In genomic region chr19:11767633-11768133, GRCh38 we compare ENCODE assay signal across 8 cellular contexts. TPM values are rescaled to one million over a fixed set of nuclear protein-coding genes. Genes with fewer than 3 reads are reported as not detected.
A peak's percentile ranks its signal among the peaks of the same experiment; 100 is the strongest.
DNase-seq lines count a peak whose midpoint lies in the region; ATAC-seq, FAIRE-seq and TF ChIP-seq lines count a peak whose summit lies in the region.

No MANE protein-coding gene starts in this region.

- H3K27me3 ChIP-seq in brain microvascular endothelial cell (replicated peaks) (no peaks in the 10 kb centered on the region), small intestine (ENCODE audit: control insufficient read depth in 2 of 2, insufficient read depth in 2 of 2, low read length in 2 of 2) (no peaks in the 10 kb centered on the region)

- peak; percentile 44 for ATAC-seq in HG02759 (IDR thresholded peaks at IDR 0.05; ENCODE audit: unreplicated experiment)
- no peak for ATAC-seq in omental fat pad (ENCODE audit: low FRiP score)

- H3K4me3 ChIP-seq in GM12865 (ENCODE audit: low read depth, low read length) (peak overlapping the region; percentile 77), brain microvascular endothelial cell (ENCODE audit: low read depth, low read length) (peak overlapping the region; percentile 91), small intestine (ENCODE audit: low read depth in 1 of 2, low read length in 2 of 2) (peak overlapping the region; percentile 70 to 72)

- H3K9me3 ChIP-seq in small intestine (ENCODE audit: control insufficient read depth, low read depth): no peaks in the 10 kb centered on the region

- H3K4me1 ChIP-seq in small intestine (ENCODE audit: control insufficient read depth in 2 of 2, insufficient read depth in 1 of 2, low read depth in 1 of 2, low read length in 1 of 2): peaks cover 0 to 3% of the 10 kb centered on the region in 2 donors

- DNase-seq in GM12865 (ENCODE audit: low read depth) (peak; percentile 54), SK-N-DZ (ENCODE audit: low spot score) (peak; percentile 61), brain microvascular endothelial cell (peak; percentile 9), iris pigment epithelial cell (ENCODE audit: low read depth) (peak; percentile 34), small intestine (peak; percentile 72), cortex of kidney (lab: John Stamatoyannopoulos, UW) (no peak), omental fat pad (ENCODE audit: low spot score) (no peak)

- no peak for FAIRE-seq in small intestine (lab: Jason Lieb, UNC)

- 0 to 1% (median 1%) methylated on average over 20 of the region's 20 CpGs for WGBS in small intestine, 3 donors

- in situ Hi-C loops in brain microvascular endothelial cell (cut with HindIII; ENCODE audit: low pct_ligation_motif_present, low sequenced_read_pairs): no loop called here

- no peak for TF ChIP-seq CTCF in GM12865 (IDR thresholded peaks at IDR 0.05; ENCODE audit: insufficient read depth, low read depth, low read length, missing control alignments)
- TF ChIP-seq CTCF in brain microvascular endothelial cell (IDR thresholded peaks at IDR 0.05; ENCODE audit: low read depth, low read length, missing control alignments): no peak
- TF ChIP-seq CTCF in omental fat pad (IDR thresholded peaks at IDR 0.05): no peak

- H3K36me3 ChIP-seq in brain microvascular endothelial cell (replicated peaks): no peaks in the 10 kb centered on the region
- no peaks in the 10 kb centered on the region for H3K36me3 ChIP-seq in small intestine (ENCODE audit: control insufficient read depth in 2 of 2, insufficient read depth in 2 of 2, low read length in 2 of 2)

- H3K27ac ChIP-seq in brain microvascular endothelial cell: peak overlapping the region; percentile 71
- H3K27ac ChIP-seq in small intestine (ENCODE audit: low read depth in 1 of 2, low read length in 1 of 2): peak overlapping the region; percentile 86 to 92

RNA-seq across cellular contexts. Expression of gene ZNF441, which starts 0.9 kb away (rescaled TPM):
- polyA plus RNA-seq in SK-N-DZ (2014; cell fraction: cytosol; rRNA removed): 4.2 and 5.9 TPM in 2 replicates
- 23.9 and 27.1 TPM in 2 replicates for polyA plus RNA-seq in SK-N-DZ (2014; cell fraction: nucleus; rRNA removed)
- polyA plus RNA-seq in small intestine: 1 to 10 TPM; 1.4 to 2.6 (median 1.6) TPM
- 10 to 100 TPM in 1 of 4 donors, 1 to 10 TPM in 3; 2.6 to 12.8 (median 4.6) TPM for total RNA-seq in omental fat pad

RNA-seq across cellular contexts. Expression of gene ZNF823, which starts 28.9 kb away (rescaled TPM):
- polyA plus RNA-seq in SK-N-DZ (2014; cell fraction: cytosol; rRNA removed): 6.4 and 7.8 TPM in 2 replicates
- polyA plus RNA-seq in SK-N-DZ (2014; cell fraction: nucleus; rRNA removed): 6.5 and 11.8 TPM in 2 replicates
- 10 to 100 TPM in 1 of 3 donors, 1 to 10 TPM in 2; 3.8 to 10.1 (median 3.9) TPM for polyA plus RNA-seq in small intestine
- 10 to 100 TPM in 1 of 4 donors, 1 to 10 TPM in 3; 3.4 to 14.2 (median 5.4) TPM for total RNA-seq in omental fat pad

RNA-seq across cellular contexts. Expression of gene ZNF491, which starts 30.6 kb away (rescaled TPM):
- polyA plus RNA-seq in SK-N-DZ (2014; cell fraction: cytosol; rRNA removed): 4.0 and 10.4 TPM in 2 replicates
- 4.2 and 6.4 TPM in 2 replicates for polyA plus RNA-seq in SK-N-DZ (2014; cell fraction: nucleus; rRNA removed)
- 1 to 10 TPM in 1 of 3 donors, under 1 TPM in 2; 0.45 to 1.4 (median 0.57) TPM for polyA plus RNA-seq in small intestine
- 1 to 10 TPM in 1 of 4 donors, under 1 TPM in 3; 0.36 to 3.9 (median 0.76) TPM for total RNA-seq in omental fat pad

RNA-seq across cellular contexts. Expression of gene ZNF440, which starts 46.4 kb away (rescaled TPM):
- 5.2 and 7.9 TPM in 2 replicates for polyA plus RNA-seq in SK-N-DZ (2014; cell fraction: cytosol; rRNA removed)
- polyA plus RNA-seq in SK-N-DZ (2014; cell fraction: nucleus; rRNA removed): 4.2 and 14.0 TPM in 2 replicates
- 1 to 10 TPM; 3.5 to 7.6 (median 7.2) TPM for polyA plus RNA-seq in small intestine
- total RNA-seq in omental fat pad: 10 to 100 TPM in 2 of 4 donors, 1 to 10 TPM in 2; 7.1 to 13.9 (median 9.2) TPM

Comparison
In these comparisons a context has a peak if more than half of its experiments do, and no peak if none do; other contexts are left out.
1. DNase-seq: peak in GM12865 (single experiment), SK-N-DZ (single experiment), brain microvascular endothelial cell (single experiment), iris pigment epithelial cell (single experiment) and small intestine (single experiment); none in cortex of kidney (single experiment) and omental fat pad (single experiment).
2. Peak in every context shown above with its lines, with median percentiles within 50 percentile points of each other: H3K4me3 ChIP-seq.